In the genomic region with DNA sequence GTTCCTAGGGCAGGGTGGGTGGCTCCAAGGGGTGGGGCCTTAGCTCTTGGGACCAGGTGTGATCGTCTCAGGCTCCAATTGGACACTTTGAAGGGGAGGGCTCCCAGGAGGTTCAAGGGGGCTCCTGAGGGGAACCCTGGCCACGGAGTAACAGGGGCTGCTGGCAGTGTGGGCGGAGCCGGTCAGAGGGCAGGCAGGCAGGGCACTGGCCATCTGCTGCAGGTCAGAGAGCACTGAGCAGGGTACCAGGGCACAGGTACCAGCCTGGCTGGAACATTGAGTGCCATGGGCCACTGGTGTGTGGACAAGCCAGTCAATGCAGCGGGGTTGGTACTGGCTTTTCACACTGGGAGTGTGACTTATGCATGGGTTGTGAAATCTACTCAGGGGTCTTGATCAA, we compare ENCODE assay signal across 17 cellular contexts. TPM values are rescaled to one million over a fixed set of nuclear protein-coding genes. Genes with fewer than 3 reads are reported as not detected.
DNase-seq lines count a peak whose midpoint lies in the region; ATAC-seq and TF ChIP-seq lines count a peak whose summit lies in the region.
"Had no signal": no experiment of that assay in that cellular context is flagged by ENCODE, and none has a peak within 500 bp of the region (broad histone marks: within the 10 kb centered on the region; RNA-seq: fewer than 3 reads in every experiment).

No MANE protein-coding gene starts in this region.

- 95% methylated on average over 5 of the region's 5 CpGs for WGBS in SK-N-SH (ENCODE audit: low lambda C conversion rate)

- H4K20me1 ChIP-seq in SK-N-SH (ENCODE audit: insufficient read depth): no peaks in the 10 kb centered on the region

- H3K79me2 ChIP-seq in SK-N-SH (ENCODE audit: insufficient read depth): peaks cover 3% of the 10 kb centered on the region; the same call in 1 of the 2 replicates
- H3K79me2 ChIP-seq: parathyroid adenoma had no signal

- no peak for ATAC-seq in SK-N-SH treated with all-trans-retinoic acid at 6 μM for 48 hours
- no peak for ATAC-seq in RWPE2 (ENCODE audit: low read depth)
- no peak for ATAC-seq in stimulated activated naive B cell treated with anti-CD40 and anti-IgM and Interleukin-4, amounts not matched to agents 10 μg/mL and 1 μg/mL and 100 μg/mL, for 72 hours (replicated peaks)
- ATAC-seq in sciatic nerve: no peak
- ATAC-seq in GM18511 (IDR thresholded peaks at IDR 0.05; ENCODE audit: unreplicated experiment): no peak

- no peak overlapping the region for H2AFZ ChIP-seq in SK-N-SH (ENCODE audit: low read depth)
- H2AFZ ChIP-seq: parathyroid adenoma had no signal

- peaks cover 34 to 54% of the 10 kb centered on the region in 2 donors for H3K36me3 Mint-ChIP-seq in stimulated activated naive B cell treated with anti-CD40 and anti-IgM and Interleukin-4, amounts not matched to agents 10 μg/mL and 1 μg/mL and 100 μg/mL, for 72 hours

- H3K4me2 ChIP-seq in SK-N-SH: peak overlapping the region; percentile 64; the same call in 1 of the 2 replicates

- H3K4me3 ChIP-seq in SK-N-SH (ENCODE audit: low read depth in 2 of 2, low read length in 1 of 2) (no peak overlapping the region), RWPE2 (ENCODE audit: severe bottlenecking) (no peak overlapping the region)
- H3K4me3 ChIP-seq: testis had no signal

- H3F3A ChIP-seq in SK-N-SH (replicated peaks; ENCODE audit: insufficient read depth): peaks cover 8% of the 10 kb centered on the region

- no peaks in the 10 kb centered on the region for H3K9me2 ChIP-seq in SK-N-SH

- H3K27me3 ChIP-seq in SK-N-SH (ENCODE audit: insufficient read depth): no peaks in the 10 kb centered on the region
- no peaks in the 10 kb centered on the region for H3K27me3 ChIP-seq in RWPE2 (ENCODE audit: insufficient read depth, poor library complexity, severe bottlenecking)
- H3K27me3 ChIP-seq in layer of hippocampus (ENCODE audit: control insufficient read depth, insufficient read depth, low read length): no peaks in the 10 kb centered on the region
- H3K27me3 ChIP-seq: testis had no signal

- H3K9me3 Mint-ChIP-seq in stimulated activated naive B cell treated with anti-CD40 and anti-IgM and Interleukin-4, amounts not matched to agents 10 μg/mL and 1 μg/mL and 100 μg/mL, for 72 hours: no peaks in the 10 kb centered on the region

- DNase-seq in SK-N-SH (no peak), RWPE2 (ENCODE audit: low spot score) (no peak), sciatic nerve (ENCODE audit: low spot score) (no peak), anterior cingulate cortex (lab: John Stamatoyannopoulos, UW) (no peak)
- DNase-seq in stimulated activated naive B cell treated with anti-CD40 and anti-IgM and Interleukin-4, amounts not matched to agents 10 μg/mL and 1 μg/mL and 100 μg/mL, for 72 hours: no peak
- DNase-seq: activated effector memory CD4-positive, alpha-beta T cell treated with Interleukin-2 at 50 U/mL for 16 hours; erythroblast; NCI-H187 treated with DMSO at 0.1 percent for 48 hours; NCI-H510A treated with DMSO at 0.1 percent for 48 hours; stimulated activated CD4-positive, alpha-beta T cell treated with anti-CD3 and anti-CD28 coated beads, Interleukin-15, amount 100 ng/mL, for 24 hours; testis had no signal

- intact Hi-C loops in sciatic nerve (cut with DNase I): no loop called here

- H3K9ac ChIP-seq in SK-N-SH: no peak overlapping the region
- H3K9ac ChIP-seq: parathyroid adenoma had no signal

- no peak for TF ChIP-seq RAD21 in SK-N-SH (IDR thresholded peaks at IDR 0.05; ENCODE audit: low read length)

- peaks cover 69 to 88% of the 10 kb centered on the region in 2 donors for H3K4me1 Mint-ChIP-seq in stimulated activated naive B cell treated with anti-CD40 and anti-IgM and Interleukin-4, amounts not matched to agents 10 μg/mL and 1 μg/mL and 100 μg/mL, for 72 hours

- H3K4me3 Mint-ChIP-seq in stimulated activated naive B cell treated with anti-CD40 and anti-IgM and Interleukin-4, amounts not matched to agents 10 μg/mL and 1 μg/mL and 100 μg/mL, for 72 hours: no peak overlapping the region

- TF ChIP-seq EP300 in SK-N-SH (IDR thresholded peaks at IDR 0.05; ENCODE audit: borderline replicate concordance in 1 of 2, low read depth in 1 of 2, low read length in 1 of 2): no peak

- POLR2A ChIA-PET in SK-N-SH (lab: Yijun Ruan, JAX): no interaction called here

- H3K4me1 ChIP-seq in SK-N-SH (ENCODE audit: control insufficient read depth in 1 of 2, insufficient read depth in 2 of 2, low read depth in 1 of 2, low read length in 1 of 2) (peaks cover 18 to 32% of the 10 kb centered on the region in 2 experiments; a peak in 2 of 4 replicates), RWPE2 (ENCODE audit: insufficient read depth, poor library complexity, severe bottlenecking) (peaks cover 23% of the 10 kb centered on the region)
- H3K4me1 ChIP-seq: parathyroid adenoma had no signal

- H3K36me3 ChIP-seq in SK-N-SH (replicated peaks in 1 of 2; ENCODE audit: control insufficient read depth in 1 of 2, insufficient read depth in 2 of 2, low read length in 1 of 2) (no peaks in the 10 kb centered on the region), RWPE2 (ENCODE audit: low read depth) (no peaks in the 10 kb centered on the region)

- peak overlapping the region; percentile 33 for H3K27ac Mint-ChIP-seq in stimulated activated naive B cell treated with anti-CD40 and anti-IgM and Interleukin-4, amounts not matched to agents 10 μg/mL and 1 μg/mL and 100 μg/mL, for 72 hours

- H3K27ac ChIP-seq in SK-N-SH (ENCODE audit: low read depth in 2 of 2, low read length in 1 of 2) (peak overlapping the region in 1 of 2 experiments; percentile 98; a peak in 2 of 4 replicates), RWPE2 (ENCODE audit: poor library complexity, severe bottlenecking) (peak overlapping the region; percentile 36), layer of hippocampus (ENCODE audit: low read depth, low read length) (peak overlapping the region; percentile 27)
- H3K27ac ChIP-seq: 22Rv1 had no signal

- no peak for TF ChIP-seq CTCF in SK-N-SH (IDR thresholded peaks at IDR 0.05)
- TF ChIP-seq CTCF in RWPE2 (IDR thresholded peaks at IDR 0.05; ENCODE audit: poor library complexity, severe bottlenecking): no peak

- no peaks in the 10 kb centered on the region for H3K27me3 Mint-ChIP-seq in stimulated activated naive B cell treated with anti-CD40 and anti-IgM and Interleukin-4, amounts not matched to agents 10 μg/mL and 1 μg/mL and 100 μg/mL, for 72 hours

- CTCF ChIA-PET in SK-N-SH (lab: Yijun Ruan, JAX): interaction anchor here (1.4 to 1.5 kb wide), 3 partner anchors 9 to 43 kb away, joined by 3 to 6 read pairs (median 4); no protein-coding TSS in a partner anchor

- no peaks in the 10 kb centered on the region for H3K9me3 ChIP-seq in SK-N-SH
- H3K9me3 ChIP-seq in RWPE2 (ENCODE audit: severe bottlenecking): no peaks in the 10 kb centered on the region
- H3K9me3 ChIP-seq: testis had no signal

TF ChIP-seq in SK-N-SH, 30 proteins besides CTCF, POLR2A, EP300 and RAD21 (continues in another document):
- TF ChIP-seq GABPA (IDR thresholded peaks at IDR 0.05; ENCODE audit: low read depth) (no peak), PBX3 (IDR thresholded peaks at IDR 0.05) (no peak), RFX5 (IDR thresholded peaks at IDR 0.05; ENCODE audit: low read length) (no peak), TCF12 (IDR thresholded peaks at IDR 0.05) (no peak), JUND (IDR thresholded peaks at IDR 0.05) (no peak)

TF ChIP-seq in SK-N-SH treated with all-trans-retinoic acid at 6 μM for 48 hours, 23 proteins besides CTCF, POLR2A, EP300 and RAD21 (continues in another document):
- TF ChIP-seq ZC3H10 (CRISPR knock-in tag; IDR thresholded peaks at IDR 0.05) (no peak), CSRNP3 (CRISPR knock-in tag; IDR thresholded peaks at IDR 0.05) (no peak), OSR1 (CRISPR knock-in tag; IDR thresholded peaks at IDR 0.05) (no peak), SNAI2 (CRISPR knock-in tag; IDR thresholded peaks at IDR 0.05) (no peak), POU6F1 (CRISPR knock-in tag; IDR thresholded peaks at IDR 0.05; ENCODE audit: borderline replicate concordance, low read depth) (no peak), BACH2 (CRISPR knock-in tag; IDR thresholded peaks at IDR 0.05; ENCODE audit: borderline replicate concordance) (no peak), ZFP3 (CRISPR knock-in tag; IDR thresholded peaks at IDR 0.05) (no peak), ZNF565 (CRISPR knock-in tag; conservative IDR thresholded peaks at IDR 0.05; ENCODE audit: low read depth) (no peak), ISL1 (CRISPR knock-in tag; IDR thresholded peaks at IDR 0.05) (no peak), TOX (CRISPR knock-in tag; IDR thresholded peaks at IDR 0.05; ENCODE audit: borderline replicate concordance) (no peak), ESRRG (CRISPR knock-in tag; IDR thresholded peaks at IDR 0.05) (no peak)

RNA-seq across cellular contexts. Expression of gene SYNE3, which starts 32.2 kb away (rescaled TPM):
- 1.8 and 2.0 TPM in 2 replicates for polyA plus RNA-seq in SK-N-SH (2012; rRNA removed)
- polyA plus RNA-seq in SK-N-SH (2012; cell fraction: cytosol; rRNA removed): 0.80 and 1.3 TPM in 2 replicates
- 3.0 and 3.6 TPM in 2 replicates for polyA plus RNA-seq in SK-N-SH (2012; cell fraction: nucleus; rRNA removed)
- total RNA-seq in sciatic nerve: 75.3 TPM
- total RNA-seq: H1 had no signal

RNA-seq across cellular contexts. Expression of gene GLRX5, which starts 50.6 kb away (rescaled TPM):
- polyA plus RNA-seq in SK-N-SH (2012; rRNA removed): 29.1 and 31.4 TPM in 2 replicates
- 45.1 and 60.1 TPM in 2 replicates for polyA plus RNA-seq in SK-N-SH (2012; cell fraction: cytosol; rRNA removed)
- 6.3 and 10.9 TPM in 2 replicates for polyA plus RNA-seq in SK-N-SH (2012; cell fraction: nucleus; rRNA removed)
- total RNA-seq in sciatic nerve: 25.8 TPM
